ENCODE assay signal across 1 cellular context in the genomic region with DNA sequence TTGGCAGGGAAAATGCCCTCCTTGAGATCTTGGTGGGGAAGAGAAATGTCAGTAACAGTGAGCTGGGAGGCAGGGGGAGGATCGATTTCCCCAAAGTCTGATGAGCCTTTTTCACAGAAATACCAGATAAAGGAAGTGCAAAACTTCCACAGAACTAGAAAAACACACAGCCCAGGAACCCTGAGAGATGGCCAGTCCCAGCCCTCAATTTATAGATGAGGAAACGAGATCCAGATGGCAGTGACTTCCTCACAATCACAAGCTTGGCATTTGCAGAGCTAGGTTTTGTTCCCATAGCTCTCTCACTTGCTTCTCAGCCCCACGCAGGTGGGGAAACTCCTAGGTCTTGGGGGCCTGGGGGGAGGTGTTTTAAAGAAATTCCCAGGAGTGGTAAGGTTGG.
TF ChIP-seq lines count a peak whose summit lies in the region.

No MANE protein-coding gene starts in this region.

TF ChIP-seq in H1, 55 proteins besides CTCF, POLR2A, EP300 and RAD21:
- TF ChIP-seq TBP (IDR thresholded peaks at IDR 0.05; ENCODE audit: low read depth, low read length) (no peak), NRF1 (IDR thresholded peaks at IDR 0.05; ENCODE audit: low read depth, low read length) (no peak), HDAC6 (IDR thresholded peaks at IDR 0.05; ENCODE audit: low read depth, low read length) (no peak), SIRT6 (IDR thresholded peaks at IDR 0.05; ENCODE audit: low read length) (no peak), JUN (IDR thresholded peaks at IDR 0.05; ENCODE audit: low read depth, low read length) (no peak)
TF ChIP-seq in H1: peak in this region for 0.
